13 cellular contexts compared by ENCODE assay signal in the genomic region with DNA sequence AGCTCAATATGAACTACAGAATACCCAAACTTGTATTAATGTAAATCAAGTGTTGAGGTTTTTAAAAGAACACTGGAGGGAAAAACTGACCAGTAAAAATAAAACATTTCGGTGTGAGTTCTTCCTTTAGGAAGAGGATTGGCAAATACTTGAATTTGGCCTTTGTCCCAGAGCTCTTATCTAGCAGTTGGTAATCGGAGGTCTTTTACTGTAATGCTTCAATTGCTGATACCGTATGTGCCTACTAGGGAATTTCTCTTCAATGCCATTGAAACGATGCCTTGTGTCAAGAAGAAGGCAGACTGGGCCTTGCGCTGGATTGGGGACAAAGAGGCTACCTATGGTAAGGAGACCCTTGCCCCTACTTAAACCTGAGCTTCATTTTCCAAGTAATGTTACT. TPM values are rescaled to one million over a fixed set of nuclear protein-coding genes. Genes with fewer than 3 reads are reported as not detected.
DNase-seq lines count a peak whose midpoint lies in the region; ATAC-seq, FAIRE-seq and TF ChIP-seq lines count a peak whose summit lies in the region.
"Had no signal": no experiment of that assay in that cellular context is flagged by ENCODE, and none has a peak within 500 bp of the region (broad histone marks: within the 10 kb centered on the region; RNA-seq: fewer than 3 reads in every experiment).

No MANE protein-coding gene starts in this region.

- H3K36me3 ChIP-seq in OCI-LY7 (ENCODE audit: insufficient read depth, low read length) (peaks cover 94% of the 10 kb centered on the region), K562 (ENCODE audit: control insufficient read depth, insufficient read depth, low read length) (peaks cover 85% of the 10 kb centered on the region)

- TF ChIP-seq EP300 in K562 (IDR thresholded peaks at IDR 0.05; ENCODE audit: low read length) = no peak

- TF ChIP-seq RAD21 in K562 (CRISPR knock-in tag; conservative IDR thresholded peaks at IDR 0.05 in 1 of 2, IDR thresholded peaks at IDR 0.05 in 1 of 2) = no peak

- BruUV-seq in OCI-LY7 (replicated peaks; lab: Mats Ljungman, UMichigan) (no TSS peak), K562 (replicated peaks; lab: Mats Ljungman, UMichigan) (no TSS peak)

- H3K79me2 ChIP-seq in OCI-LY7 (ENCODE audit: insufficient read depth, low read depth, low read length) = peaks cover 93% of the 10 kb centered on the region
- H3K79me2 ChIP-seq in K562 (ENCODE audit: control insufficient read depth, insufficient read depth, low read length) = peaks cover 75% of the 10 kb centered on the region

- no peaks in the 10 kb centered on the region for H3K9me3 Mint-ChIP-seq in activated CD4-positive, alpha-beta T cell treated with anti-CD3 and anti-CD28 coated beads, Interleukin-2, amount 10 ng/mL, durations not matched to agents 24 days and 14 days
- H3K9me3 Mint-ChIP-seq: dendritic cell treated with granulocyte-macrophage colony-stimulating factor and Interleukin-4, amounts not matched to agents 40 ng/mL and 50 ng/mL, for 4 days; IgD-negative memory B cell had no signal

- H4K20me1 ChIP-seq in OCI-LY7 (ENCODE audit: insufficient read depth, low read length) (peaks cover 65% of the 10 kb centered on the region), K562 (replicated peaks; ENCODE audit: control insufficient read depth, insufficient read depth, low read length) (peaks cover 3% of the 10 kb centered on the region; the same call in 1 of the 2 replicates)

- no peak for TF ChIP-seq CTCF in OCI-LY7 (conservative IDR thresholded peaks at IDR 0.05; ENCODE audit: low read length)
- TF ChIP-seq CTCF in K562 (IDR thresholded peaks at IDR 0.05 in 2 of 3, conservative IDR thresholded peaks at IDR 0.05 in 1 of 3; ENCODE audit: insufficient read depth in 2 of 3, low read depth in 1 of 3, low read length in 3 of 3) = no peak

- H3K9me3 ChIP-seq in OCI-LY7 (ENCODE audit: low read length) (no peaks in the 10 kb centered on the region), K562 (replicated peaks; ENCODE audit: control insufficient read depth, insufficient read depth, low read depth, low read length) (no peaks in the 10 kb centered on the region)

- peak overlapping the region; percentile 84 for H3K4me2 ChIP-seq in OCI-LY7 (ENCODE audit: low read length)
- H3K4me2 ChIP-seq in K562 (ENCODE audit: insufficient read depth, low read length) = no peak overlapping the region

- peaks cover 73% of the 10 kb centered on the region for H3K36me3 Mint-ChIP-seq in activated CD4-positive, alpha-beta T cell treated with anti-CD3 and anti-CD28 coated beads, Interleukin-2, amount 10 ng/mL, durations not matched to agents 24 days and 14 days (ENCODE audit: low read depth)

- no peak for DNase-seq in activated CD4-positive, alpha-beta T cell treated with anti-CD3 and anti-CD28 coated beads, Interleukin-2, amount 10 ng/mL, durations not matched to agents 24 days and 14 days
- no peak for DNase-seq in activated CD4-positive, alpha-beta T cell treated with anti-CD3 and anti-CD28 coated beads for 4 hours
- DNase-seq in OCI-LY7 (ENCODE audit: low spot score) (no peak), K562 (ENCODE audit: extremely low read depth in 1 of 4, low spot score in 3 of 4) (peak in 1 of 4 experiments; percentile 1), mesenteric fat pad (ENCODE audit: low spot score) (peak; percentile 5), NCI-H446 treated with DMSO at 0.1 percent for 48 hours (lab: John Stamatoyannopoulos, UW) (no peak), C1 segment of cervical spinal cord (lab: John Stamatoyannopoulos, UW) (no peak), NCI-H748 (lab: John Stamatoyannopoulos, UW; ENCODE audit: unreplicated experiment) (no peak)
- DNase-seq: NCI-H187 had no signal

- peak; percentile 54; the same call in 1 of the 2 replicates for TF ChIP-seq POLR2A in K562 (conservative IDR thresholded peaks at IDR 0.05)

- no peaks in the 10 kb centered on the region for H3K9me1 ChIP-seq in K562 (ENCODE audit: control insufficient read depth, insufficient read depth, low read length)

- no peaks in the 10 kb centered on the region for H3K27me3 ChIP-seq in K562 (ENCODE audit: control insufficient read depth in 2 of 2, insufficient read depth in 2 of 2, low read length in 2 of 2)

- POLR2A ChIA-PET in OCI-LY7 (lab: Charles Lee) = interaction anchor here (0.8 to 1.7 kb wide), 3 partner anchors 9 to 44 kb away, joined by 3 to 8 read pairs (median 3); no protein-coding TSS in a partner anchor
- POLR2A ChIA-PET in K562 (lab: Yijun Ruan, JAX) = interaction anchor here (0.6 to 5.1 kb wide), 6 partner anchors 8 to 705 kb away, joined by 3 to 44 read pairs (median 3); no protein-coding TSS in a partner anchor

- 81% methylated on average over 5 of the region's 5 CpGs for WGBS in K562 (ENCODE audit: insufficient coverage, low coverage, missing lambda C conversion rate)

- H3K27ac Mint-ChIP-seq in activated CD4-positive, alpha-beta T cell treated with anti-CD3 and anti-CD28 coated beads, Interleukin-2, amount 10 ng/mL, durations not matched to agents 24 days and 14 days = peak overlapping the region; percentile 39
- H3K27ac Mint-ChIP-seq: dendritic cell treated with granulocyte-macrophage colony-stimulating factor and Interleukin-4, amounts not matched to agents 40 ng/mL and 50 ng/mL, for 4 days had no signal

- ATAC-seq in K562 = no peak

- H3K27ac ChIP-seq in OCI-LY7 (ENCODE audit: low read depth, low read length, poor library complexity, severe bottlenecking) (no peak overlapping the region), K562 (ENCODE audit: extremely low read depth, low read depth, low read length) (no peak overlapping the region)

- intact Hi-C loops in activated CD4-positive, alpha-beta T cell treated with anti-CD3 and anti-CD28 coated beads, Interleukin-2, amount 10 ng/mL, durations not matched to agents 24 days and 14 days (cut with micrococcal nuclease) = no loop called here
- intact Hi-C loops in OCI-LY7 (cut with micrococcal nuclease; ENCODE audit: unreplicated experiment) (no loop called here), K562 (cut with micrococcal nuclease) (no loop called here)

- H3K4me1 ChIP-seq in OCI-LY7 (ENCODE audit: insufficient read depth, low read length, poor library complexity, severe bottlenecking) (peaks cover 69% of the 10 kb centered on the region), K562 (replicated peaks in 1 of 2; ENCODE audit: control insufficient read depth in 2 of 2, insufficient read depth in 2 of 2, low read length in 2 of 2) (peaks cover 14 to 22% of the 10 kb centered on the region in 2 experiments; a peak in 4 of 5 replicates)

- peaks cover 55% of the 10 kb centered on the region for H3K4me1 Mint-ChIP-seq in activated CD4-positive, alpha-beta T cell treated with anti-CD3 and anti-CD28 coated beads, Interleukin-2, amount 10 ng/mL, durations not matched to agents 24 days and 14 days

- CTCF ChIA-PET in OCI-LY7 (lab: Charles Lee; ENCODE audit: unreplicated experiment) (no interaction called here), K562 (lab: Yijun Ruan, JAX; ENCODE audit: low intra/inter-chr PET ratio) (interaction anchor here (1.1 kb wide), 1 partner anchor 533 kb away, joined by 3 read pairs; no protein-coding TSS in a partner anchor)

- H3K4me3 Mint-ChIP-seq in activated CD4-positive, alpha-beta T cell treated with anti-CD3 and anti-CD28 coated beads, Interleukin-2, amount 10 ng/mL, durations not matched to agents 24 days and 14 days = peak overlapping the region; percentile 50
- H3K4me3 Mint-ChIP-seq: dendritic cell treated with granulocyte-macrophage colony-stimulating factor and Interleukin-4, amounts not matched to agents 40 ng/mL and 50 ng/mL, for 4 days; IgD-negative memory B cell had no signal

- in situ Hi-C loops in K562 (cut with MboI) = no loop called here

- H3K9ac ChIP-seq in K562 (ENCODE audit: insufficient read depth in 1 of 2, low read depth in 2 of 2, low read length in 2 of 2) = no peak overlapping the region

- no peaks in the 10 kb centered on the region for H3K9me2 ChIP-seq in OCI-LY7 (ENCODE audit: insufficient read depth, low read length)

- FAIRE-seq in K562 (lab: Jason Lieb, UNC) = no peak
- FAIRE-seq: D721Med, urothelium cell line had no signal

- H2AFZ ChIP-seq in OCI-LY7 (ENCODE audit: low read length) (no peak overlapping the region), K562 (ENCODE audit: low read depth, low read length) (no peak overlapping the region)

- H3K4me3 ChIP-seq in OCI-LY7 (ENCODE audit: low read depth, low read length, poor library complexity, severe bottlenecking) (peak overlapping the region; percentile 81), K562 (no peak overlapping the region)

- no peaks in the 10 kb centered on the region for H3K27me3 Mint-ChIP-seq in activated CD4-positive, alpha-beta T cell treated with anti-CD3 and anti-CD28 coated beads, Interleukin-2, amount 10 ng/mL, durations not matched to agents 24 days and 14 days

RNA-seq across cellular contexts. Expression of a gene that starts 4.1 kb away (rescaled TPM):
- total RNA-seq in activated CD4-positive, alpha-beta T cell treated with anti-CD3 and anti-CD28 coated beads, Interleukin-2, amount 10 ng/mL, durations not matched to agents 24 days and 14 days = 378 and 383 TPM in 2 replicates
- total RNA-seq in OCI-LY7 (2014; rRNA removed; shearing (Covaris generic)) = 181 and 222 TPM in 2 replicates
- 313 and 324 TPM in 2 replicates for total RNA-seq in OCI-LY7 (2022)
- total RNA-seq in K562 (2011; cell fraction: chromatin; rRNA removed; ENCODE audit: low replicate concordance) = 177 and 207 TPM in 2 replicates
- 94.9 and 117 TPM in 2 replicates for total RNA-seq in K562 (2011; cell fraction: nucleolus; rRNA removed)
- total RNA-seq in K562 (2011; cell fraction: nucleoplasm; rRNA removed) = 132 and 215 TPM in 2 replicates
- total RNA-seq in K562 (2014; rRNA removed) = 241 and 276 TPM in 2 replicates
- total RNA-seq in K562 (2014; rRNA removed; fragmentation: Illumina TruSeq; extraction: Trizol) = 128 and 148 TPM in 2 replicates
- 109 and 112 TPM in 2 replicates for total RNA-seq in K562 (2015; rRNA removed; fragmentation: Illumina TruSeq; extraction: Trizol)
- 244 and 253 TPM in 2 replicates for total RNA-seq in K562 (2021)
- polyA plus RNA-seq in K562 (2011; rRNA removed) = 76.7 and 81.3 TPM in 2 replicates
- polyA plus RNA-seq in K562 (2011; cell fraction: cytosol; rRNA removed) = 37.8 and 162 TPM in 2 replicates
- 55.5 and 78.0 TPM in 2 replicates for polyA plus RNA-seq in K562 (2011; cell fraction: nucleus; rRNA removed)
- 138 and 149 TPM in 2 replicates for polyA plus RNA-seq in K562 (2012)
- polyA plus RNA-seq in K562 (2014; fragmentation: Illumina TruSeq; extraction: Trizol) = 155 and 157 TPM in 2 replicates
- 10 to 100 TPM; 50.1 to 50.7 TPM for polyA plus RNA-seq in K562 (2014; fragmentation: Nextera tagmentation; extraction: Ambion mirVana)
- polyA plus RNA-seq in K562 (2014; rRNA removed) = 161 and 210 TPM in 2 replicates
- 142 and 163 TPM in 2 replicates for polyA minus RNA-seq in K562 (2011; rRNA and poly(A)+ RNA removed)
- 82.7 and 91.7 TPM in 2 replicates for polyA minus RNA-seq in K562 (2011; cell fraction: cytosol; rRNA and poly(A)+ RNA removed)
- polyA minus RNA-seq in K562 (2011; cell fraction: nucleus; rRNA and poly(A)+ RNA removed) = 107 and 116 TPM in 2 replicates
- 0.22 TPM for total RNA-seq in mesenteric fat pad

RNA-seq across cellular contexts. Expression of a gene that starts 46.4 kb away (rescaled TPM):
- total RNA-seq in activated CD4-positive, alpha-beta T cell treated with anti-CD3 and anti-CD28 coated beads, Interleukin-2, amount 10 ng/mL, durations not matched to agents 24 days and 14 days = 0.24 and 0.63 TPM in 2 replicates
- not detected in 2 replicates for total RNA-seq in OCI-LY7 (2014; rRNA removed; shearing (Covaris generic))
- 0.17 and 0.68 TPM in 2 replicates for total RNA-seq in OCI-LY7 (2022)
- total RNA-seq in K562 (2011; cell fraction: chromatin; rRNA removed; ENCODE audit: low replicate concordance) = not detected in 2 replicates
- total RNA-seq in K562 (2011; cell fraction: nucleolus; rRNA removed) = not detected in 2 replicates
- total RNA-seq in K562 (2011; cell fraction: nucleoplasm; rRNA removed) = not detected in 2 replicates
- total RNA-seq in K562 (2014; rRNA removed) = not detected in 2 replicates
- total RNA-seq in K562 (2014; rRNA removed; fragmentation: Illumina TruSeq; extraction: Trizol) = not detected in 2 replicates
- total RNA-seq in K562 (2015; rRNA removed; fragmentation: Illumina TruSeq; extraction: Trizol) = not detected in 2 replicates
- 0.11 TPM in 1 of 2 replicates, not detected in the other for total RNA-seq in K562 (2021)
- not detected in 2 replicates for polyA plus RNA-seq in K562 (2011; rRNA removed)
- polyA plus RNA-seq in K562 (2011; cell fraction: cytosol; rRNA removed) = not detected in 2 replicates
- not detected in 2 replicates for polyA plus RNA-seq in K562 (2011; cell fraction: nucleus; rRNA removed)
- not detected in 2 replicates for polyA plus RNA-seq in K562 (2012)
- polyA plus RNA-seq in K562 (2014; fragmentation: Illumina TruSeq; extraction: Trizol) = not detected in 2 replicates
- not detected for polyA plus RNA-seq in K562 (2014; fragmentation: Nextera tagmentation; extraction: Ambion mirVana)
- 0.13 TPM in 1 of 2 replicates, not detected in the other for polyA plus RNA-seq in K562 (2014; rRNA removed)
- polyA minus RNA-seq in K562 (2011; rRNA and poly(A)+ RNA removed) = not detected in 2 replicates
- not detected in 2 replicates for polyA minus RNA-seq in K562 (2011; cell fraction: cytosol; rRNA and poly(A)+ RNA removed)
- polyA minus RNA-seq in K562 (2011; cell fraction: nucleus; rRNA and poly(A)+ RNA removed) = not detected in 2 replicates
- 0.80 TPM for total RNA-seq in mesenteric fat pad
- polyA plus RNA-seq: IgD-negative memory B cell had no signal

Comparison
In these comparisons a context has a peak if more than half of its experiments do, and no peak if none do; other contexts are left out.
1. RNA of a gene that starts 4.1 kb away (total RNA-seq): 378 to 383 TPM in activated CD4-positive, alpha-beta T cell treated with anti-CD3 and anti-CD28 coated beads, Interleukin-2, amount 10 ng/mL, durations not matched to agents 24 days and 14 days, 181 to 324 TPM in OCI-LY7 and 94.9 to 276 TPM in K562; 0.22 TPM in mesenteric fat pad (single experiment); every median in the first group is over 10 times any median in the second.